ENCODE assay signal across 10 cellular contexts in the genomic region with DNA sequence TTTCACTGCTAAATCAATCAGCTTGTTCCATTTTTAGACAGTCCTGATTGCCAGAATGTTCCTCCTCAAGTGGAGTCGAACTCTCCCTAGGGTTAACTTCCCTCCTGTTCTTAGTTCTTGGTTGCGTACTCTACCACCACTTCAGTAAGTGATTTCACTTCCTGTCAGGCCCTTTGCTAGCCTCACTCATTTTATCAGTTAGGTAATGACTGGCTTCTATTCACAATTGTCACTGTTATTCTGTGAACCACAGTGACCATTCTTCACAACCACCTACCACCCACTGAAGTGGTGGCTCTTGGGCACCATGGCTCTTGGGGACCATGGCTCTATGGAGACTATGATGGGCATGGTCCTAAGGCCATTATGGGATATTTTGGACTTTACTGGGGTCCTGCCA.
A peak's percentile ranks its signal among the peaks of the same experiment; 100 is the strongest.
DNase-seq lines count a peak whose midpoint lies in the region; ATAC-seq and TF ChIP-seq lines count a peak whose summit lies in the region.
"Had no signal": no experiment of that assay in that cellular context is flagged by ENCODE, and none has a peak within 500 bp of the region (broad histone marks: within the 10 kb centered on the region; RNA-seq: fewer than 3 reads in every experiment).

No MANE protein-coding gene starts in this region.

- peaks cover 6% of the 10 kb centered on the region for H3K36me3 Mint-ChIP-seq in activated naive CD4-positive, alpha-beta T cell treated with anti-CD3 and anti-CD28 coated beads, Interleukin-2, amount 50 U/mL, for 24 hours
- H3K36me3 Mint-ChIP-seq in activated naive CD4-positive, alpha-beta T cell treated with anti-CD3 and anti-CD28 coated beads, Interleukin-2, amount 10 ng/mL, durations not matched to agents 7 days and 5 days, result peaks cover 18% of the 10 kb centered on the region
- H3K36me3 Mint-ChIP-seq in stimulated activated memory B cell treated with anti-CD40 and anti-IgM and Interleukin-4, amounts not matched to agents 10 μg/mL and 1 μg/mL and 100 μg/mL, for 72 hours, result peaks cover 24% of the 10 kb centered on the region

- TF ChIP-seq CTCF in NB4 (IDR thresholded peaks at IDR 0.05; ENCODE audit: low read depth, low read length), result no peak

- peak; percentile 62 for ATAC-seq in GM21786 (IDR thresholded peaks at IDR 0.05; ENCODE audit: unreplicated experiment)
- ATAC-seq in stimulated activated memory B cell treated with anti-CD40 and anti-IgM and Interleukin-4, amounts not matched to agents 10 μg/mL and 1 μg/mL and 100 μg/mL, for 72 hours, result peak; percentile 69

- intact Hi-C loops in head of caudate nucleus (cut with DNase I), result no loop called here

- no peaks in the 10 kb centered on the region for H3K27me3 Mint-ChIP-seq in activated naive CD4-positive, alpha-beta T cell treated with anti-CD3 and anti-CD28 coated beads, Interleukin-2, amount 50 U/mL, for 24 hours
- no peaks in the 10 kb centered on the region for H3K27me3 Mint-ChIP-seq in activated naive CD4-positive, alpha-beta T cell treated with anti-CD3 and anti-CD28 coated beads, Interleukin-2, amount 10 ng/mL, durations not matched to agents 7 days and 5 days
- H3K27me3 Mint-ChIP-seq in stimulated activated memory B cell treated with anti-CD40 and anti-IgM and Interleukin-4, amounts not matched to agents 10 μg/mL and 1 μg/mL and 100 μg/mL, for 72 hours, result no peaks in the 10 kb centered on the region

- H3K4me1 Mint-ChIP-seq in activated naive CD4-positive, alpha-beta T cell treated with anti-CD3 and anti-CD28 coated beads, Interleukin-2, amount 50 U/mL, for 24 hours, result peaks cover 70% of the 10 kb centered on the region
- peaks cover 55% of the 10 kb centered on the region for H3K4me1 Mint-ChIP-seq in activated naive CD4-positive, alpha-beta T cell treated with anti-CD3 and anti-CD28 coated beads, Interleukin-2, amount 10 ng/mL, durations not matched to agents 7 days and 5 days
- peaks cover 70% of the 10 kb centered on the region for H3K4me1 Mint-ChIP-seq in stimulated activated memory B cell treated with anti-CD40 and anti-IgM and Interleukin-4, amounts not matched to agents 10 μg/mL and 1 μg/mL and 100 μg/mL, for 72 hours

- DNase-seq in activated naive CD4-positive, alpha-beta T cell treated with anti-CD3 and anti-CD28 coated beads, Interleukin-2, amount 10 ng/mL, durations not matched to agents 7 days and 5 days, result no peak
- DNase-seq in NB4 (ENCODE audit: low read depth), result peak; percentile 78
- DNase-seq in head of caudate nucleus, result no peak
- no peak for DNase-seq in GM19238 (ENCODE audit: insufficient read length, low spot score)
- no peak for DNase-seq in NCI-H1105 treated with DMSO at 0.1 percent for 48 hours (lab: John Stamatoyannopoulos, UW)
- DNase-seq: MG63 had no signal

- H3K27ac Mint-ChIP-seq in activated naive CD4-positive, alpha-beta T cell treated with anti-CD3 and anti-CD28 coated beads, Interleukin-2, amount 50 U/mL, for 24 hours, result peak overlapping the region; percentile 43
- H3K27ac Mint-ChIP-seq in activated naive CD4-positive, alpha-beta T cell treated with anti-CD3 and anti-CD28 coated beads, Interleukin-2, amount 10 ng/mL, durations not matched to agents 7 days and 5 days, result no peak overlapping the region
- H3K27ac Mint-ChIP-seq in stimulated activated memory B cell treated with anti-CD40 and anti-IgM and Interleukin-4, amounts not matched to agents 10 μg/mL and 1 μg/mL and 100 μg/mL, for 72 hours, result peak overlapping the region; percentile 76
- H3K27ac Mint-ChIP-seq: mesothelial cell of epicardium had no signal

- TF ChIP-seq POLR2A in NB4 (IDR thresholded peaks at IDR 0.05; ENCODE audit: extremely low read depth, insufficient read length), result no peak

- H3K4me3 ChIP-seq in NB4 (ENCODE audit: low read depth, low read length), result no peak overlapping the region
- H3K4me3 ChIP-seq: MG63 had no signal

- H3K9me3 Mint-ChIP-seq in activated naive CD4-positive, alpha-beta T cell treated with anti-CD3 and anti-CD28 coated beads, Interleukin-2, amount 50 U/mL, for 24 hours, result no peaks in the 10 kb centered on the region
- H3K9me3 Mint-ChIP-seq in activated naive CD4-positive, alpha-beta T cell treated with anti-CD3 and anti-CD28 coated beads, Interleukin-2, amount 10 ng/mL, durations not matched to agents 7 days and 5 days, result no peaks in the 10 kb centered on the region
- H3K9me3 Mint-ChIP-seq in stimulated activated memory B cell treated with anti-CD40 and anti-IgM and Interleukin-4, amounts not matched to agents 10 μg/mL and 1 μg/mL and 100 μg/mL, for 72 hours, result no peaks in the 10 kb centered on the region
- H3K9me3 Mint-ChIP-seq: mesothelial cell of epicardium had no signal

- no peak overlapping the region for H3K4me3 Mint-ChIP-seq in activated naive CD4-positive, alpha-beta T cell treated with anti-CD3 and anti-CD28 coated beads, Interleukin-2, amount 50 U/mL, for 24 hours
- no peak overlapping the region for H3K4me3 Mint-ChIP-seq in activated naive CD4-positive, alpha-beta T cell treated with anti-CD3 and anti-CD28 coated beads, Interleukin-2, amount 10 ng/mL, durations not matched to agents 7 days and 5 days
- no peak overlapping the region for H3K4me3 Mint-ChIP-seq in stimulated activated memory B cell treated with anti-CD40 and anti-IgM and Interleukin-4, amounts not matched to agents 10 μg/mL and 1 μg/mL and 100 μg/mL, for 72 hours
- H3K4me3 Mint-ChIP-seq: mesothelial cell of epicardium had no signal

- CTCF ChIA-PET in activated naive CD4-positive, alpha-beta T cell treated with anti-CD3 and anti-CD28 coated beads, Interleukin-2, amount 10 ng/mL, durations not matched to agents 7 days and 5 days (lab: Charles Lee), result no interaction called here
